Comparison of ENCODE assay signal across 29 cellular contexts in genomic region chrX:45681891-45682290, GRCh38.
"Had no signal": no experiment of that assay in that cellular context is flagged by ENCODE, and none has a peak within 500 bp of the region (broad histone marks: within the 10 kb centered on the region; RNA-seq: fewer than 3 reads in every experiment).

No MANE protein-coding gene starts in this region.

- H3K9me3 Mint-ChIP-seq: dendritic cell treated with granulocyte-macrophage colony-stimulating factor and Interleukin-4, amounts not matched to agents 40 ng/mL and 50 ng/mL, for 4 days; effector memory CD8-positive, alpha-beta T cell had no signal

- H3K27ac Mint-ChIP-seq: dendritic cell treated with granulocyte-macrophage colony-stimulating factor and Interleukin-4, amounts not matched to agents 40 ng/mL and 50 ng/mL, for 4 days; effector memory CD8-positive, alpha-beta T cell; endodermal cell had no signal

- H3K4me1 ChIP-seq: colonic mucosa, esophagus muscularis mucosa, esophagus squamous epithelium, foreskin keratinocyte, gastrocnemius medialis, gastroesophageal sphincter, heart left ventricle, heart right ventricle had no signal

- FAIRE-seq: colon, endometrium, endothelial cell of umbilical vein, frontal cortex had no signal

- H3K27ac ChIP-seq: colonic mucosa, coronary artery, dorsolateral prefrontal cortex, epithelial cell of prostate, esophagus muscularis mucosa, esophagus squamous epithelium, foreskin keratinocyte, gastrocnemius medialis, gastroesophageal sphincter, heart left ventricle, heart right ventricle had no signal

- H3K9me3 ChIP-seq: colonic mucosa, esophagus muscularis mucosa, esophagus squamous epithelium, gastrocnemius medialis, gastroesophageal sphincter, heart left ventricle, heart right ventricle had no signal

- DNase-seq: colonic mucosa; cortex of kidney; dermis blood vessel endothelial cell; dorsolateral prefrontal cortex; effector CD4-positive, alpha-beta T cell; effector CD8-positive, alpha-beta T cell; effector memory CD4-positive, alpha-beta T cell; effector memory CD8-positive, alpha-beta T cell; endodermal cell; erythroblast; esophagus squamous epithelium; foreskin fibroblast; foreskin keratinocyte; foreskin melanocyte; gastrocnemius medialis; glutamatergic neuron; head of caudate nucleus; heart left ventricle; heart right ventricle had no signal

- H3K27me3 ChIP-seq: colonic mucosa, esophagus muscularis mucosa, esophagus squamous epithelium, foreskin keratinocyte, gastrocnemius medialis, gastroesophageal sphincter had no signal

- H3K36me3 ChIP-seq: colonic mucosa, esophagus muscularis mucosa, esophagus squamous epithelium, gastrocnemius medialis, gastroesophageal sphincter, heart left ventricle, heart right ventricle had no signal

- H3K27me3 Mint-ChIP-seq: dendritic cell treated with granulocyte-macrophage colony-stimulating factor and Interleukin-4, amounts not matched to agents 40 ng/mL and 50 ng/mL, for 4 days; effector memory CD8-positive, alpha-beta T cell had no signal

- H3K4me3 Mint-ChIP-seq: dendritic cell treated with granulocyte-macrophage colony-stimulating factor and Interleukin-4, amounts not matched to agents 40 ng/mL and 50 ng/mL, for 4 days; effector memory CD8-positive, alpha-beta T cell; endodermal cell had no signal

- H3K4me3 ChIP-seq: colonic mucosa, coronary artery, dorsolateral prefrontal cortex, esophagus muscularis mucosa, esophagus squamous epithelium, gastrocnemius medialis, gastroesophageal sphincter, heart left ventricle, heart right ventricle had no signal

- ATAC-seq: effector memory CD8-positive, alpha-beta T cell; esophagus mucosa; foreskin keratinocyte; gastrocnemius medialis; gastroesophageal sphincter; heart left ventricle; heart right ventricle had no signal

- H3K4me1 Mint-ChIP-seq: endodermal cell had no signal
